ENCODE assay signal across 34 cellular contexts in genomic region chr14:38111046-38111445, GRCh38.
"Had no signal": no experiment of that assay in that cellular context is flagged by ENCODE, and none has a peak within 500 bp of the region (broad histone marks: within the 10 kb centered on the region; RNA-seq: fewer than 3 reads in every experiment).

No MANE protein-coding gene starts in this region.

- H3K27me3 ChIP-seq: adrenal gland, ascending aorta, body of pancreas, brain microvascular endothelial cell, breast epithelium, cardiac muscle cell had no signal

- H3K4me3 ChIP-seq: adrenal gland, ascending aorta, body of pancreas, breast epithelium, cardiac muscle cell had no signal

- H3K4me1 ChIP-seq: adrenal gland, ascending aorta, body of pancreas, breast epithelium had no signal

- H3K27ac ChIP-seq: adrenal gland, ascending aorta, body of pancreas, brain microvascular endothelial cell, breast epithelium, cardiac muscle cell had no signal

- DNase-seq: activated effector memory CD4-positive, alpha-beta T cell treated with anti-CD3 and anti-CD28 coated beads, Interleukin-2, amount 50 U/mL, for 16 hours; activated effector memory CD4-positive, alpha-beta T cell treated with Interleukin-2 at 50 U/mL for 16 hours; activated gamma-delta T cell; activated gamma-delta T cell treated with Interleukin-2 at 50 U/mL for 16 hours; activated naive CD4-positive, alpha-beta T cell; activated naive CD4-positive, alpha-beta T cell treated with anti-CD3 and anti-CD28 coated beads for 36 hours; activated naive CD4-positive, alpha-beta T cell treated with anti-CD3 and anti-CD28 coated beads, Interleukin-2, amount 10 ng/mL, durations not matched to agents 7 days and 5 days; activated naive CD4-positive, alpha-beta T cell treated with anti-CD3 and anti-CD28 coated beads, Interleukin-2, amount 50 U/mL, for 16 hours; activated naive CD4-positive, alpha-beta T cell treated with Interleukin-2 at 50 U/mL for 16 hours; activated naive CD8-positive, alpha-beta T cell treated with anti-CD3 and anti-CD28 coated beads for 36 hours; activated naive CD8-positive, alpha-beta T cell treated with anti-CD3 and anti-CD28 coated beads, Interleukin-2, amount 10 ng/mL, durations not matched to agents 7 days and 5 days; activated naive CD8-positive, alpha-beta T cell treated with anti-CD3 and anti-CD28 coated beads, Interleukin-2, amount 50 U/mL, for 24 hours; activated T-cell treated with anti-CD3 and anti-CD28 coated beads, Interleukin-2, amount 50 U/mL, for 1 hour; activated T-cell treated with anti-CD3 and anti-CD28 coated beads, Interleukin-2, amount 50 U/mL, for 24 hours; activated T-cell treated with anti-CD3 and anti-CD28 coated beads, Interleukin-2, amount 50 U/mL, for 4 hours; activated T-cell treated with anti-CD3 and anti-CD28 coated beads, Interleukin-2, amount 50 U/mL, for 48 hours; activated T-cell treated with anti-CD3 and anti-CD28 coated beads, Interleukin-2, amount 50 U/mL, for 72 hours; adrenal gland; amniotic stem cell; amygdala; anterior cingulate cortex; aorta; body of pancreas; brain microvascular endothelial cell; caudate nucleus; central memory CD4-positive, alpha-beta T cell; cerebellar nuclear complex had no signal

- ATAC-seq: activated naive CD4-positive, alpha-beta T cell treated with anti-CD3 and anti-CD28 coated beads, Interleukin-2, amount 50 U/mL, for 72 hours; activated naive CD8-positive, alpha-beta T cell treated with anti-CD3 and anti-CD28 coated beads, Interleukin-2, amount 50 U/mL, for 24 hours; activated T-cell treated with anti-CD3 and anti-CD28 coated beads, Interleukin-2, amount 50 U/mL, for 4 hours; activated T-cell treated with anti-CD3 and anti-CD28 coated beads, Interleukin-2, amount 50 U/mL, for 72 hours; activated T-helper 17 cell treated with anti-CD3 and anti-CD28 coated beads, Interleukin-2, amount 50 U/mL, for 72 hours; body of pancreas had no signal

- H3K9me3 ChIP-seq: adrenal gland, ascending aorta, body of pancreas, breast epithelium had no signal

- H3K36me3 ChIP-seq: adrenal gland, ascending aorta, brain microvascular endothelial cell, breast epithelium, cardiac muscle cell had no signal

- FAIRE-seq: astrocyte, bronchial epithelial cell had no signal
